ENCODE assay signal across 1 cellular context in the genomic region with DNA sequence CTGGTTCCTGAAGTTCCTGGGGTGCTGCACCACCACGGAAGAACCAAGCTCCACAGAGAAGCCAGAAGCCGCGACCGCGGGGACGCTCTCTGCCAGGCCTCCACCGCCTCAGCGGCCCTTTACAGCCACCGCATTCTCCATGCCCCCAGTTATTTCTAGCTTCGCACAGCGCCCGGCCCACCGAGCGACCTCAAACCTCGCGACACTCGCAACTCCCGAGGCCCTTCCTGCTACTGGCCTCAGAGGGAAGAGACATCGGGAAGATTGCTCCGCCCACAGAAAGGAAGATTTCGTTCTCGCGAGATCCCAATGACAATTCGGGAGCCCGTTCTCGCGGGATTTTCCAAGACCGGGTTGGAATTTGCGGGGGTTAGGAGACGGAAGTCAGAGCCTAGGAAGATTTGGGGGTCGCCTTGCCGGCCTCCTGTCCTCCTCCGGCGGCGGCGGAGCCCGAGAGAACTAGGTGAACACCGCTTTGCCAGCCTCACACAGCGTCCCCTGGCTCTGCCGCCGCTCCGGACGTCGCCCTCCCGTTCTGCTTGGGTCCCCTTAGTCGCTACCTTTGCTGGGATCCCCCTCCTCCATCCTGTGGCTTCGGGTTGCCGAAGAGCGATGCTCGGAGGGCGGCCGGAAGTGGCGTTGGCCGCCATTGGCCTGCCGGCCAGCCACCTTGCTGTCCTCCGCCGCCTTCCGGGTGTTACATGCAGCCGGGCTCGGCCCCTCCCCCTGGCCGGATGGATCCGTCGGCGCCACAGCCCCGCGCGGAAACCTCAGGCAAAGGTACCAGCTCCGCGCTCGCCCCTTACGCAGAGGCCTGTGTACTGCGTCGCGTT.
TF ChIP-seq lines count a peak whose summit lies in the region.

A gene with protein sequence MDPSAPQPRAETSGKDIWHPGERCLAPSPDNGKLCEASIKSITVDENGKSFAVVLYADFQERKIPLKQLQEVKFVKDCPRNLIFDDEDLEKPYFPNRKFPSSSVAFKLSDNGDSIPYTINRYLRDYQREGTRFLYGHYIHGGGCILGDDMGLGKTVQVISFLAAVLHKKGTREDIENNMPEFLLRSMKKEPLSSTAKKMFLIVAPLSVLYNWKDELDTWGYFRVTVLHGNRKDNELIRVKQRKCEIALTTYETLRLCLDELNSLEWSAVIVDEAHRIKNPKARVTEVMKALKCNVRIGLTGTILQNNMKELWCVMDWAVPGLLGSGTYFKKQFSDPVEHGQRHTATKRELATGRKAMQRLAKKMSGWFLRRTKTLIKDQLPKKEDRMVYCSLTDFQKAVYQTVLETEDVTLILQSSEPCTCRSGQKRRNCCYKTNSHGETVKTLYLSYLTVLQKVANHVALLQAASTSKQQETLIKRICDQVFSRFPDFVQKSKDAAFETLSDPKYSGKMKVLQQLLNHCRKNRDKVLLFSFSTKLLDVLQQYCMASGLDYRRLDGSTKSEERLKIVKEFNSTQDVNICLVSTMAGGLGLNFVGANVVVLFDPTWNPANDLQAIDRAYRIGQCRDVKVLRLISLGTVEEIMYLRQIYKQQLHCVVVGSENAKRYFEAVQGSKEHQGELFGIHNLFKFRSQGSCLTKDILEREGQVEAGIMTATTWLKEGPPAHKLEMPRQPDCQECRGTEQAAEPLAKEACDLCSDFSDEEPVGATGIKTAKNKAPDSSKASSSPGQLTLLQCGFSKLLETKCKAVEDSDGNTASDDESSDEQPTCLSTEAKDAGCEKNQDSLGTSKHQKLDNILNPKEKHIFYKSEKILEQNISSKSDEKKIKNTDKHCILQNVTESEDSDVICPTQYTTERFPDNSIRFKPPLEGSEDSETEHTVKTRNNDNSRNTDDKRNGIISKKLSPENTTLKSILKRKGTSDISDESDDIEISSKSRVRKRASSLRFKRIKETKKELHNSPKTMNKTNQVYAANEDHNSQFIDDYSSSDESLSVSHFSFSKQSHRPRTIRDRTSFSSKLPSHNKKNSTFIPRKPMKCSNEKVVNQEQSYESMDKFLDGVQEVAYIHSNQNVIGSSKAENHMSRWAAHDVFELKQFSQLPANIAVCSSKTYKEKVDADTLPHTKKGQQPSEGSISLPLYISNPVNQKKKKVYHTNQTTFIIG (N-terminal part only) (plus strand): TSS at position 387 of the 833 bp plus-strand sequence. CDS start 348 bp downstream, at position 735.

TF ChIP-seq in HepG2, 621 proteins besides CTCF, POLR2A, EP300 and RAD21 (continued from another document and continues in another):
- TF ChIP-seq, protein P1, sequence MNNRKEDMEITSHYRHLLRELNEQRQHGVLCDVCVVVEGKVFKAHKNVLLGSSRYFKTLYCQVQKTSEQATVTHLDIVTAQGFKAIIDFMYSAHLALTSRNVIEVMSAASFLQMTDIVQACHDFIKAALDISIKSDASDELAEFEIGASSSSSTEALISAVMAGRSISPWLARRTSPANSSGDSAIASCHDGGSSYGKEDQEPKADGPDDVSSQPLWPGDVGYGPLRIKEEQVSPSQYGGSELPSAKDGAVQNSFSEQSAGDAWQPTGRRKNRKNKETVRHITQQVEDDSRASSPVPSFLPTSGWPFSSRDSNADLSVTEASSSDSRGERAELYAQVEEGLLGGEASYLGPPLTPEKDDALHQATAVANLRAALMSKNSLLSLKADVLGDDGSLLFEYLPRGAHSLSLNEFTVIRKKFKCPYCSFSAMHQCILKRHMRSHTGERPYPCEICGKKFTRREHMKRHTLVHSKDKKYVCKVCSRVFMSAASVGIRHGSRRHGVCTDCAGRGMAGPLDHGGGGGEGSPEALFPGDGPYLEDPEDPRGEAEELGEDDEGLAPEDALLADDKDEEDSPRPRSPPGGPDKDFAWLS (CRISPR knock-in tag; IDR thresholded peaks at IDR 0.05; ENCODE audit: borderline replicate concordance) = no peak
- TF ChIP-seq GPN1 (CRISPR knock-in tag; IDR thresholded peaks at IDR 0.05; ENCODE audit: borderline replicate concordance) (no peak), ZNF792 (CRISPR knock-in tag; IDR thresholded peaks at IDR 0.05) (peak; percentile 71), ZNF337 (CRISPR knock-in tag; IDR thresholded peaks at IDR 0.05; ENCODE audit: borderline replicate concordance, low read depth) (peak; percentile 38; the same call in 1 of the 2 replicates), MTF2 (CRISPR knock-in tag; IDR thresholded peaks at IDR 0.05; ENCODE audit: borderline replicate concordance) (peak; percentile 96), ZNF878 (CRISPR knock-in tag; IDR thresholded peaks at IDR 0.05) (no peak), SRSF4 (IDR thresholded peaks at IDR 0.05; ENCODE audit: low read depth, low read length, poor library complexity, severe bottlenecking) (no peak), FOXO1 (CRISPR knock-in tag; IDR thresholded peaks at IDR 0.05) (peak; percentile 87), ZNF33A (CRISPR knock-in tag; IDR thresholded peaks at IDR 0.05; ENCODE audit: borderline replicate concordance) (0 out of 2 replicates have a peak, but pooled peaks have one; percentile 60), HHEX (CRISPR knock-in tag; IDR thresholded peaks at IDR 0.05) (no peak)
- TF ChIP-seq, protein P2, sequence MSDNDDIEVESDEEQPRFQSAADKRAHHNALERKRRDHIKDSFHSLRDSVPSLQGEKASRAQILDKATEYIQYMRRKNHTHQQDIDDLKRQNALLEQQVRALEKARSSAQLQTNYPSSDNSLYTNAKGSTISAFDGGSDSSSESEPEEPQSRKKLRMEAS (IDR thresholded peaks at IDR 0.05) = peak; percentile 85
- TF ChIP-seq, protein P3, sequence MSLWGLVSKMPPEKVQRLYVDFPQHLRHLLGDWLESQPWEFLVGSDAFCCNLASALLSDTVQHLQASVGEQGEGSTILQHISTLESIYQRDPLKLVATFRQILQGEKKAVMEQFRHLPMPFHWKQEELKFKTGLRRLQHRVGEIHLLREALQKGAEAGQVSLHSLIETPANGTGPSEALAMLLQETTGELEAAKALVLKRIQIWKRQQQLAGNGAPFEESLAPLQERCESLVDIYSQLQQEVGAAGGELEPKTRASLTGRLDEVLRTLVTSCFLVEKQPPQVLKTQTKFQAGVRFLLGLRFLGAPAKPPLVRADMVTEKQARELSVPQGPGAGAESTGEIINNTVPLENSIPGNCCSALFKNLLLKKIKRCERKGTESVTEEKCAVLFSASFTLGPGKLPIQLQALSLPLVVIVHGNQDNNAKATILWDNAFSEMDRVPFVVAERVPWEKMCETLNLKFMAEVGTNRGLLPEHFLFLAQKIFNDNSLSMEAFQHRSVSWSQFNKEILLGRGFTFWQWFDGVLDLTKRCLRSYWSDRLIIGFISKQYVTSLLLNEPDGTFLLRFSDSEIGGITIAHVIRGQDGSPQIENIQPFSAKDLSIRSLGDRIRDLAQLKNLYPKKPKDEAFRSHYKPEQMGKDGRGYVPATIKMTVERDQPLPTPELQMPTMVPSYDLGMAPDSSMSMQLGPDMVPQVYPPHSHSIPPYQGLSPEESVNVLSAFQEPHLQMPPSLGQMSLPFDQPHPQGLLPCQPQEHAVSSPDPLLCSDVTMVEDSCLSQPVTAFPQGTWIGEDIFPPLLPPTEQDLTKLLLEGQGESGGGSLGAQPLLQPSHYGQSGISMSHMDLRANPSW (CRISPR knock-in tag; IDR thresholded peaks at IDR 0.05; ENCODE audit: borderline replicate concordance) = peak; percentile 48; the same call in 1 of the 2 replicates
- TF ChIP-seq, protein P4, sequence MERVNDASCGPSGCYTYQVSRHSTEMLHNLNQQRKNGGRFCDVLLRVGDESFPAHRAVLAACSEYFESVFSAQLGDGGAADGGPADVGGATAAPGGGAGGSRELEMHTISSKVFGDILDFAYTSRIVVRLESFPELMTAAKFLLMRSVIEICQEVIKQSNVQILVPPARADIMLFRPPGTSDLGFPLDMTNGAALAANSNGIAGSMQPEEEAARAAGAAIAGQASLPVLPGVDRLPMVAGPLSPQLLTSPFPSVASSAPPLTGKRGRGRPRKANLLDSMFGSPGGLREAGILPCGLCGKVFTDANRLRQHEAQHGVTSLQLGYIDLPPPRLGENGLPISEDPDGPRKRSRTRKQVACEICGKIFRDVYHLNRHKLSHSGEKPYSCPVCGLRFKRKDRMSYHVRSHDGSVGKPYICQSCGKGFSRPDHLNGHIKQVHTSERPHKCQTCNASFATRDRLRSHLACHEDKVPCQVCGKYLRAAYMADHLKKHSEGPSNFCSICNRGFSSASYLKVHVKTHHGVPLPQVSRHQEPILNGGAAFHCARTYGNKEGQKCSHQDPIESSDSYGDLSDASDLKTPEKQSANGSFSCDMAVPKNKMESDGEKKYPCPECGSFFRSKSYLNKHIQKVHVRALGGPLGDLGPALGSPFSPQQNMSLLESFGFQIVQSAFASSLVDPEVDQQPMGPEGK (CRISPR knock-in tag; IDR thresholded peaks at IDR 0.05) = peak; percentile 79
- TF ChIP-seq, protein P5, sequence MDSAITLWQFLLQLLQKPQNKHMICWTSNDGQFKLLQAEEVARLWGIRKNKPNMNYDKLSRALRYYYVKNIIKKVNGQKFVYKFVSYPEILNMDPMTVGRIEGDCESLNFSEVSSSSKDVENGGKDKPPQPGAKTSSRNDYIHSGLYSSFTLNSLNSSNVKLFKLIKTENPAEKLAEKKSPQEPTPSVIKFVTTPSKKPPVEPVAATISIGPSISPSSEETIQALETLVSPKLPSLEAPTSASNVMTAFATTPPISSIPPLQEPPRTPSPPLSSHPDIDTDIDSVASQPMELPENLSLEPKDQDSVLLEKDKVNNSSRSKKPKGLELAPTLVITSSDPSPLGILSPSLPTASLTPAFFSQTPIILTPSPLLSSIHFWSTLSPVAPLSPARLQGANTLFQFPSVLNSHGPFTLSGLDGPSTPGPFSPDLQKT (CRISPR knock-in tag; IDR thresholded peaks at IDR 0.05; ENCODE audit: borderline replicate concordance) = 0 out of 2 replicates have a peak, but pooled peaks have one; percentile 7
- TF ChIP-seq, protein P6, sequence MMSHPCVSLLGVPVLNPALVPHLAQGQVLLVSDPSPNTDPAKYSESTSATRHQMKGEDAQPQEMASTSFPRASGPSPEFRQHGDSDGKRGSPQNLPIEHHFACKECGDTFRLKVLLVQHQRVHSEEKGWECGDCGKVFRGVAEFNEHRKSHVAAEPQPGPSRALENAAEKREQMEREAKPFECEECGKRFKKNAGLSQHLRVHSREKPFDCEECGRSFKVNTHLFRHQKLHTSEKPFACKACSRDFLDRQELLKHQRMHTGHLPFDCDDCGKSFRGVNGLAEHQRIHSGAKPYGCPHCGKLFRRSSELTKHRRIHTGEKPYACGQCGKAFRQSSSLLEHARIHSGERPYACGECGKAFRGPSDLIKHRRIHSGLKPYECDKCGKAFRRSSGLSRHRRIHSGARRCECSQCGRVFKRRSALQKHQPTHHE (CRISPR knock-in tag; IDR thresholded peaks at IDR 0.05; ENCODE audit: borderline replicate concordance) = peak; percentile 72; the same call in 1 of the 2 replicates
- TF ChIP-seq, protein P7, sequence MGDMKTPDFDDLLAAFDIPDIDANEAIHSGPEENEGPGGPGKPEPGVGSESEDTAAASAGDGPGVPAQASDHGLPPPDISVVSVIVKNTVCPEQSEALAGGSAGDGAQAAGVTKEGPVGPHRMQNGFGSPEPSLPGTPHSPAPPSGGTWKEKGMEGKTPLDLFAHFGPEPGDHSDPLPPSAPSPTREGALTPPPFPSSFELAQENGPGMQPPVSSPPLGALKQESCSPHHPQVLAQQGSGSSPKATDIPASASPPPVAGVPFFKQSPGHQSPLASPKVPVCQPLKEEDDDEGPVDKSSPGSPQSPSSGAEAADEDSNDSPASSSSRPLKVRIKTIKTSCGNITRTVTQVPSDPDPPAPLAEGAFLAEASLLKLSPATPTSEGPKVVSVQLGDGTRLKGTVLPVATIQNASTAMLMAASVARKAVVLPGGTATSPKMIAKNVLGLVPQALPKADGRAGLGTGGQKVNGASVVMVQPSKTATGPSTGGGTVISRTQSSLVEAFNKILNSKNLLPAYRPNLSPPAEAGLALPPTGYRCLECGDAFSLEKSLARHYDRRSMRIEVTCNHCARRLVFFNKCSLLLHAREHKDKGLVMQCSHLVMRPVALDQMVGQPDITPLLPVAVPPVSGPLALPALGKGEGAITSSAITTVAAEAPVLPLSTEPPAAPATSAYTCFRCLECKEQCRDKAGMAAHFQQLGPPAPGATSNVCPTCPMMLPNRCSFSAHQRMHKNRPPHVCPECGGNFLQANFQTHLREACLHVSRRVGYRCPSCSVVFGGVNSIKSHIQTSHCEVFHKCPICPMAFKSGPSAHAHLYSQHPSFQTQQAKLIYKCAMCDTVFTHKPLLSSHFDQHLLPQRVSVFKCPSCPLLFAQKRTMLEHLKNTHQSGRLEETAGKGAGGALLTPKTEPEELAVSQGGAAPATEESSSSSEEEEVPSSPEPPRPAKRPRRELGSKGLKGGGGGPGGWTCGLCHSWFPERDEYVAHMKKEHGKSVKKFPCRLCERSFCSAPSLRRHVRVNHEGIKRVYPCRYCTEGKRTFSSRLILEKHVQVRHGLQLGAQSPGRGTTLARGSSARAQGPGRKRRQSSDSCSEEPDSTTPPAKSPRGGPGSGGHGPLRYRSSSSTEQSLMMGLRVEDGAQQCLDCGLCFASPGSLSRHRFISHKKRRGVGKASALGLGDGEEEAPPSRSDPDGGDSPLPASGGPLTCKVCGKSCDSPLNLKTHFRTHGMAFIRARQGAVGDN (CRISPR knock-in tag; IDR thresholded peaks at IDR 0.05) = peak; percentile 98
- TF ChIP-seq, protein P8, sequence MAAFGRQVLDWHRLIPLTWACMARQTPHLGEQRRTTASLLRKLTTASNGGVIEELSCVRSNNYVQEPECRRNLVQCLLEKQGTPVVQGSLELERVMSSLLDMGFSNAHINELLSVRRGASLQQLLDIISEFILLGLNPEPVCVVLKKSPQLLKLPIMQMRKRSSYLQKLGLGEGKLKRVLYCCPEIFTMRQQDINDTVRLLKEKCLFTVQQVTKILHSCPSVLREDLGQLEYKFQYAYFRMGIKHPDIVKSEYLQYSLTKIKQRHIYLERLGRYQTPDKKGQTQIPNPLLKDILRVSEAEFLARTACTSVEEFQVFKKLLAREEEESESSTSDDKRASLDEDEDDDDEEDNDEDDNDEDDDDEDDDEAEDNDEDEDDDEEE (CRISPR knock-in tag; IDR thresholded peaks at IDR 0.05) = 0 out of 2 replicates have a peak, but pooled peaks have one; percentile 56
